Comparison of ENCODE assay signal across 30 cellular contexts in the genomic region with DNA sequence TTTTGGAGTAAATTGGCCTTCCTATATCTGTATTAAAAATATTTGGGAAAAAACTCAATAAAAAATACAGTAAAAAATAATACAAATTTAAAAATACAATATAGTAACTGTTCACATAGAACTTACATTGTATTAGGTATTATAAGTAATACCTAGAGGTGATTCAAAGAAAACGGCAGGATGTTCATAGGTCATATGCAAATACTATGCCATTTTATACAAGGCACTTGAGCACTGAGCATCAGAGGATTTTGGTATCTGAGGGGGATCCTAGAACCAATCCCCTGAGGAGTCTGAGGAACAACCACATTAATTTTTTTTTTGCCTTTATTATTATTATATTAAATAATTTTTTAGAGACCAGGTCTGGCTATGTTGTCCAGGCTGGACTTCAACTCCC.
"Had no signal": no experiment of that assay in that cellular context is flagged by ENCODE, and none has a peak within 500 bp of the region (broad histone marks: within the 10 kb centered on the region; RNA-seq: fewer than 3 reads in every experiment).

No MANE protein-coding gene starts in this region.

- H3K36me3 ChIP-seq: adrenal gland, breast epithelium had no signal

- H3K4me1 ChIP-seq: adrenal gland, body of pancreas, breast epithelium, SJCRH30 had no signal

- H3K4me3 Mint-ChIP-seq: activated CD4-positive, alpha-beta memory T cell treated with anti-CD3 and anti-CD28 coated beads, Interleukin-2, amount 10 ng/mL, durations not matched to agents 7 days and 5 days; activated naive CD8-positive, alpha-beta T cell treated with anti-CD3 and anti-CD28 coated beads, Interleukin-2, amount 10 ng/mL, durations not matched to agents 7 days and 5 days; activated T-cell treated with anti-CD3 and anti-CD28 coated beads, Interleukin-2, amount 50 U/mL, for 72 hours; activated T-helper 17 cell treated with anti-CD3 and anti-CD28 coated beads, Interleukin-2, amount 50 U/mL, for 72 hours; T-helper 1 cell treated with Interleukin-12 subunit alpha and Interleukin-12 subunit beta and Interleukin-4 antibody, amounts not matched to agents 30 μg/mL and 1 μg/mL, for 36 hours; T-helper 2 cell treated with Interferon-gamma antibody and Interleukin-4, amounts not matched to agents 5 μg/mL and 100 μg/mL, for 36 hours had no signal

- DNase-seq: activated CD4-positive, alpha-beta memory T cell treated with anti-CD3 and anti-CD28 coated beads, Interleukin-2, amount 10 ng/mL, durations not matched to agents 7 days and 5 days; activated CD4-positive, alpha-beta T cell treated with anti-CD3 and anti-CD28 coated beads for 1 hour; activated CD4-positive, alpha-beta T cell treated with anti-CD3 and anti-CD28 coated beads for 48 hours; activated CD8-positive, alpha-beta memory T cell treated with anti-CD3 and anti-CD28 coated beads for 24 hours; activated effector memory CD4-positive, alpha-beta T cell treated with anti-CD3 and anti-CD28 coated beads, Interleukin-2, amount 50 U/mL, for 16 hours; activated naive CD4-positive, alpha-beta T cell; activated naive CD4-positive, alpha-beta T cell treated with anti-CD3 and anti-CD28 coated beads, Interleukin-2, amount 50 U/mL, for 16 hours; activated naive CD8-positive, alpha-beta T cell treated with anti-CD3 and anti-CD28 coated beads, Interleukin-2, amount 10 ng/mL, durations not matched to agents 7 days and 5 days; activated T-cell treated with anti-CD3 and anti-CD28 coated beads, Interleukin-2, amount 50 U/mL, for 1 hour; activated T-cell treated with anti-CD3 and anti-CD28 coated beads, Interleukin-2, amount 50 U/mL, for 72 hours; adrenal gland; body of pancreas; Karpas-422; MG63; NCI-H1092; NCI-H1436 treated with DMSO at 0.1 percent for 48 hours; NCI-H1694 treated with DMSO at 0.1 percent for 48 hours; NCI-H2029; NCI-H345; NCI-H524 treated with DMSO at 0.1 percent for 48 hours; SHP77; SJCRH30 had no signal

- H3K27me3 Mint-ChIP-seq: activated CD4-positive, alpha-beta memory T cell treated with anti-CD3 and anti-CD28 coated beads, Interleukin-2, amount 10 ng/mL, durations not matched to agents 7 days and 5 days; activated naive CD8-positive, alpha-beta T cell treated with anti-CD3 and anti-CD28 coated beads, Interleukin-2, amount 10 ng/mL, durations not matched to agents 7 days and 5 days; activated T-helper 17 cell treated with anti-CD3 and anti-CD28 coated beads, Interleukin-2, amount 50 U/mL, for 72 hours had no signal

- H3K9me3 ChIP-seq: adrenal gland, body of pancreas, breast epithelium, SJCRH30, SK-N-SH had no signal

- H3K27me3 ChIP-seq: adrenal gland, body of pancreas, breast epithelium, MG63, SJCRH30 had no signal

- H3K9me3 Mint-ChIP-seq: activated CD4-positive, alpha-beta memory T cell treated with anti-CD3 and anti-CD28 coated beads, Interleukin-2, amount 10 ng/mL, durations not matched to agents 7 days and 5 days; activated T-cell treated with anti-CD3 and anti-CD28 coated beads, Interleukin-2, amount 50 U/mL, for 72 hours; activated T-helper 17 cell treated with anti-CD3 and anti-CD28 coated beads, Interleukin-2, amount 50 U/mL, for 72 hours; T-helper 1 cell treated with Interleukin-12 subunit alpha and Interleukin-12 subunit beta and Interleukin-4 antibody, amounts not matched to agents 30 μg/mL and 1 μg/mL, for 36 hours; T-helper 2 cell treated with Interferon-gamma antibody and Interleukin-4, amounts not matched to agents 5 μg/mL and 100 μg/mL, for 36 hours had no signal

- H3K27ac Mint-ChIP-seq: activated CD4-positive, alpha-beta memory T cell treated with anti-CD3 and anti-CD28 coated beads, Interleukin-2, amount 10 ng/mL, durations not matched to agents 7 days and 5 days; activated naive CD8-positive, alpha-beta T cell treated with anti-CD3 and anti-CD28 coated beads, Interleukin-2, amount 10 ng/mL, durations not matched to agents 7 days and 5 days; activated T-cell treated with anti-CD3 and anti-CD28 coated beads, Interleukin-2, amount 50 U/mL, for 72 hours; activated T-helper 17 cell treated with anti-CD3 and anti-CD28 coated beads, Interleukin-2, amount 50 U/mL, for 72 hours; T-helper 1 cell treated with Interleukin-12 subunit alpha and Interleukin-12 subunit beta and Interleukin-4 antibody, amounts not matched to agents 30 μg/mL and 1 μg/mL, for 36 hours; T-helper 2 cell treated with Interferon-gamma antibody and Interleukin-4, amounts not matched to agents 5 μg/mL and 100 μg/mL, for 36 hours had no signal

- ATAC-seq: activated T-cell treated with anti-CD3 and anti-CD28 coated beads, Interleukin-2, amount 50 U/mL, for 72 hours; activated T-helper 17 cell treated with anti-CD3 and anti-CD28 coated beads, Interleukin-2, amount 50 U/mL, for 72 hours; body of pancreas; Panc1 had no signal

- H3K27ac ChIP-seq: adrenal gland, body of pancreas, breast epithelium, SJCRH30 had no signal

- H3K4me3 ChIP-seq: adrenal gland, body of pancreas, breast epithelium, MG63, SJCRH30 had no signal

- FAIRE-seq: astrocyte, TTC549 had no signal
